Comparison of ENCODE assay signal across 22 cellular contexts in the genomic region with DNA sequence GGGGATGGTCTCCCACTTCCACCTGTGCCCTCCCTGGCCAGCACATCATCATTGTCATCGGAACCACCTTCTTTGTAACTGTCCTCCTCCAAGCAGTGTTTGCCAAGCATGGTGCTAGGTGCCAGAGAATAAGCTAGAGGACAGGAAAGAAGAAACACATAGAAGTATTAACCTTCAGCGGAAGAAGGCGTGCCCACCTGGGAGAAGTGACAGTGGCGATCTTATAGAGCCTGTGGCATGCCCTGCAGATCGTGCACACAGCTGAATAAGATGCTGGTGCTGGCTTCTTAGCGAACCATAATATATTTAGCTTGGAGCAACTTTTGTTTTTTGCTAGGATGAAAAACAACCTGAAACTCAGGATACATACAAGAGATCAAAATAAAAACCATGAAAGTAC.
DNase-seq lines count a peak whose midpoint lies in the region; ATAC-seq and TF ChIP-seq lines count a peak whose summit lies in the region.
"Had no signal": no experiment of that assay in that cellular context is flagged by ENCODE, and none has a peak within 500 bp of the region (broad histone marks: within the 10 kb centered on the region; RNA-seq: fewer than 3 reads in every experiment).

No MANE protein-coding gene starts in this region.

- no peak overlapping the region for H2AFZ ChIP-seq in OCI-LY1 (ENCODE audit: low read length)

- DNase-seq in activated T-cell treated with anti-CD3 and anti-CD28 coated beads, Interleukin-2, amount 50 U/mL, for 72 hours = no peak
- no peak for DNase-seq in activated T-cell treated with anti-CD3 and anti-CD28 coated beads, Interleukin-2, amount 50 U/mL, for 4 hours
- DNase-seq in caudate nucleus (lab: John Stamatoyannopoulos, UW) (no peak), endothelial cell (ENCODE audit: low spot score) (no peak), hypothalamus (lab: John Stamatoyannopoulos, UW) (no peak), NCI-H187 treated with DMSO at 0.1 percent for 48 hours (lab: John Stamatoyannopoulos, UW) (no peak)
- DNase-seq: ACHN; activated CD4-positive, alpha-beta T cell treated with anti-CD3 and anti-CD28 coated beads for 4 hours; activated effector memory CD4-positive, alpha-beta T cell treated with Interleukin-2 at 50 U/mL for 16 hours; body of pancreas; GDM1; kidney glomerular epithelial cell; NCI-H2081; NCI-H748 treated with DMSO at 0.1 percent for 48 hours; RPMI8226; sigmoid colon; stimulated activated CD4-positive, alpha-beta T cell treated with anti-CD3 and anti-CD28 coated beads, Interleukin-4, amount 100 ng/mL, for 1 hour had no signal

- H3F3A ChIP-seq in OCI-LY1 (ENCODE audit: insufficient read depth, low read length) = no peaks in the 10 kb centered on the region

- no peak overlapping the region for H3K4me3 ChIP-seq in OCI-LY1 (ENCODE audit: low read depth, low read length, poor library complexity, severe bottlenecking)
- H3K4me3 ChIP-seq: body of pancreas, sigmoid colon had no signal

- peak overlapping the region; percentile 51 for H3K4me2 ChIP-seq in OCI-LY1 (ENCODE audit: low read length)

- H3K9me3 Mint-ChIP-seq in activated T-cell treated with anti-CD3 and anti-CD28 coated beads, Interleukin-2, amount 50 U/mL, for 72 hours = no peaks in the 10 kb centered on the region
- no peaks in the 10 kb centered on the region for H3K9me3 Mint-ChIP-seq in activated T-cell treated with anti-CD3 and anti-CD28 coated beads, Interleukin-2, amount 50 U/mL, for 4 hours
- H3K9me3 Mint-ChIP-seq in endothelial cell (ENCODE audit: unreplicated experiment) = no peaks in the 10 kb centered on the region
- H3K9me3 Mint-ChIP-seq: type B pancreatic cell had no signal

- H3K9ac ChIP-seq in OCI-LY1 (ENCODE audit: low read length) = no peak overlapping the region

- no peaks in the 10 kb centered on the region for H3K27me3 ChIP-seq in OCI-LY1 (ENCODE audit: insufficient read depth, low read length)
- H3K27me3 ChIP-seq: body of pancreas, sigmoid colon had no signal

- H3K9me2 ChIP-seq in OCI-LY1 (ENCODE audit: low read depth, low read length) = no peaks in the 10 kb centered on the region

- peaks cover 49% of the 10 kb centered on the region for H3K4me1 ChIP-seq in OCI-LY1 (ENCODE audit: insufficient read depth, low read length, severe bottlenecking)
- H3K4me1 ChIP-seq: body of pancreas had no signal

- H3K9me3 ChIP-seq in OCI-LY1 (ENCODE audit: low read length) = no peaks in the 10 kb centered on the region
- H3K9me3 ChIP-seq: body of pancreas, neutrophil, sigmoid colon had no signal

- H3K36me3 Mint-ChIP-seq in activated T-cell treated with anti-CD3 and anti-CD28 coated beads, Interleukin-2, amount 50 U/mL, for 72 hours (ENCODE audit: insufficient read depth in 2 of 2) = peaks cover 0 to 3% of the 10 kb centered on the region in 2 donors
- H3K36me3 Mint-ChIP-seq in activated T-cell treated with anti-CD3 and anti-CD28 coated beads, Interleukin-2, amount 50 U/mL, for 4 hours (ENCODE audit: insufficient read depth) = peaks cover 2% of the 10 kb centered on the region
- H3K36me3 Mint-ChIP-seq in endothelial cell (ENCODE audit: low read depth, unreplicated experiment) = no peaks in the 10 kb centered on the region
- H3K36me3 Mint-ChIP-seq: type B pancreatic cell had no signal

- no peak for TF ChIP-seq CTCF in OCI-LY1 (IDR thresholded peaks at IDR 0.05; ENCODE audit: low read length)
- TF ChIP-seq CTCF in endothelial cell (IDR thresholded peaks at IDR 0.05; ENCODE audit: unreplicated experiment) = no peak

- H4K20me1 ChIP-seq in OCI-LY1 (ENCODE audit: insufficient read depth, low read length) = no peaks in the 10 kb centered on the region

- no peak for ATAC-seq in activated T-cell treated with anti-CD3 and anti-CD28 coated beads, Interleukin-2, amount 50 U/mL, for 72 hours (replicated peaks in 1 of 2)
- no peak for ATAC-seq in activated T-cell treated with anti-CD3 and anti-CD28 coated beads, Interleukin-2, amount 50 U/mL, for 4 hours
- ATAC-seq: body of pancreas, HCT116 had no signal

- H3K4me1 Mint-ChIP-seq in activated T-cell treated with anti-CD3 and anti-CD28 coated beads, Interleukin-2, amount 50 U/mL, for 72 hours (ENCODE audit: low read depth) = peaks cover 51% of the 10 kb centered on the region
- H3K4me1 Mint-ChIP-seq in activated T-cell treated with anti-CD3 and anti-CD28 coated beads, Interleukin-2, amount 50 U/mL, for 4 hours (ENCODE audit: low read depth) = peaks cover 50% of the 10 kb centered on the region
- peaks cover 10% of the 10 kb centered on the region for H3K4me1 Mint-ChIP-seq in endothelial cell (ENCODE audit: unreplicated experiment)

- H3K27ac ChIP-seq in OCI-LY1 (ENCODE audit: low read depth, low read length, poor library complexity, severe bottlenecking) (peak overlapping the region; percentile 69), caudate nucleus (ENCODE audit: low read depth, low read length) (peak overlapping the region; percentile 64), temporal lobe (ENCODE audit: low read depth, low read length) (peak overlapping the region; percentile 13)
- H3K27ac ChIP-seq: neutrophil had no signal

- H3K4me3 Mint-ChIP-seq in activated T-cell treated with anti-CD3 and anti-CD28 coated beads, Interleukin-2, amount 50 U/mL, for 72 hours = peak overlapping the region; percentile 38 to 82
- H3K4me3 Mint-ChIP-seq in activated T-cell treated with anti-CD3 and anti-CD28 coated beads, Interleukin-2, amount 50 U/mL, for 4 hours = no peak overlapping the region
- H3K4me3 Mint-ChIP-seq in endothelial cell (ENCODE audit: unreplicated experiment) = no peak overlapping the region
- H3K4me3 Mint-ChIP-seq: type B pancreatic cell had no signal

- peak overlapping the region; percentile 2 for H3K27ac Mint-ChIP-seq in activated T-cell treated with anti-CD3 and anti-CD28 coated beads, Interleukin-2, amount 50 U/mL, for 72 hours
- H3K27ac Mint-ChIP-seq in endothelial cell (ENCODE audit: unreplicated experiment) = no peak overlapping the region
- H3K27ac Mint-ChIP-seq: type B pancreatic cell had no signal

- no peaks in the 10 kb centered on the region for H3K79me2 ChIP-seq in OCI-LY1 (ENCODE audit: insufficient read depth, low read length)

- H3K27me3 Mint-ChIP-seq in activated T-cell treated with anti-CD3 and anti-CD28 coated beads, Interleukin-2, amount 50 U/mL, for 72 hours (ENCODE audit: low read depth) = peaks cover 12% of the 10 kb centered on the region
- no peaks in the 10 kb centered on the region for H3K27me3 Mint-ChIP-seq in activated T-cell treated with anti-CD3 and anti-CD28 coated beads, Interleukin-2, amount 50 U/mL, for 4 hours (ENCODE audit: low read depth)
- H3K27me3 Mint-ChIP-seq in endothelial cell (ENCODE audit: unreplicated experiment) = peaks cover 3% of the 10 kb centered on the region

- no peaks in the 10 kb centered on the region for H3K36me3 ChIP-seq in OCI-LY1 (ENCODE audit: insufficient read depth, low read length)
- H3K36me3 ChIP-seq: neutrophil, sigmoid colon had no signal

Comparison
In these comparisons a context has a peak if more than half of its experiments do, and no peak if none do; other contexts are left out.
1. H3K4me3 Mint-ChIP-seq: peak in activated T-cell treated with anti-CD3 and anti-CD28 coated beads, Interleukin-2, amount 50 U/mL, for 72 hours (2 of 2); none in activated T-cell treated with anti-CD3 and anti-CD28 coated beads, Interleukin-2, amount 50 U/mL, for 4 hours (single experiment) and endothelial cell (single experiment).
2. H3K27ac ChIP-seq: peak in every context shown above with its lines; median percentile 69 in OCI-LY1; 64 in caudate nucleus; 13 in temporal lobe.